In the genomic region with DNA sequence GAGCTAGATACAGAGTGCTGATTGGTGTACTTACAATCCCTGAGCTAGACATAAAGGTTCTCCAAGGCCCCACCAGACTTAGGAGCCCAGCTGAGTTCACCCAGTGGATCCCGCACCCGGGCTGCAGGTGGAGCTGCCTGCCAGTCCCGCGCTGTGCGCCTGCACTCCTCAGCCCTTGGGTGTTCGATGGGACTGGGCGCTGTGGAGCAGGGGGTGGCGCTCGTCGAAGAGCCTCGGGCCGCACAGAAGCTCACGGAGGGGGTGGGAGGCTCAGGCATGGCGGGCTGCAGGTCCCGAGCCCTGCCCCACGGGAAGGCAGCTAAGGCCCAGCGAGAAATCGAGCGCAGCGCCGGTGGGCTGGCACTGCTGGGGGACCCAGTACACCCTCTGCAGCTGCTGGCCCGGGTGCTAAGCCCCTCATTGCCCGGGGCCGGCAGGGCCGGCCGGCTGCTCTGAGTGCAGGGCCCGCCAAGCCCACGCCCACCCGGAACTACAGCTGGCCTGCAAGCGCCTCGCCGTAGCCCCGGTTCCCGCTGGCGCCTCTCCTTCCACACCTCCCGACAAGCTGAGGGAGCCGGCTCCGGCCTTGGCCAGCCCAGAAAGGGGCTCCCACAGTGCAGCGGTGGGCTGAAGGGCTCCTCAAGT, we compare ENCODE assay signal across 1 cellular context.
A peak's percentile ranks its signal among the peaks of the same experiment; 100 is the strongest.
TF ChIP-seq lines count a peak whose summit lies in the region.

No MANE protein-coding gene starts in this region.

TF ChIP-seq in HepG2, 621 proteins besides CTCF, POLR2A, EP300 and RAD21:
- TF ChIP-seq, protein P1, sequence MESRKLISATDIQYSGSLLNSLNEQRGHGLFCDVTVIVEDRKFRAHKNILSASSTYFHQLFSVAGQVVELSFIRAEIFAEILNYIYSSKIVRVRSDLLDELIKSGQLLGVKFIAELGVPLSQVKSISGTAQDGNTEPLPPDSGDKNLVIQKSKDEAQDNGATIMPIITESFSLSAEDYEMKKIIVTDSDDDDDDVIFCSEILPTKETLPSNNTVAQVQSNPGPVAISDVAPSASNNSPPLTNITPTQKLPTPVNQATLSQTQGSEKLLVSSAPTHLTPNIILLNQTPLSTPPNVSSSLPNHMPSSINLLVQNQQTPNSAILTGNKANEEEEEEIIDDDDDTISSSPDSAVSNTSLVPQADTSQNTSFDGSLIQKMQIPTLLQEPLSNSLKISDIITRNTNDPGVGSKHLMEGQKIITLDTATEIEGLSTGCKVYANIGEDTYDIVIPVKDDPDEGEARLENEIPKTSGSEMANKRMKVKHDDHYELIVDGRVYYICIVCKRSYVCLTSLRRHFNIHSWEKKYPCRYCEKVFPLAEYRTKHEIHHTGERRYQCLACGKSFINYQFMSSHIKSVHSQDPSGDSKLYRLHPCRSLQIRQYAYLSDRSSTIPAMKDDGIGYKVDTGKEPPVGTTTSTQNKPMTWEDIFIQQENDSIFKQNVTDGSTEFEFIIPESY (CRISPR knock-in tag; IDR thresholded peaks at IDR 0.05) = 0 out of 2 replicates have a peak, but pooled peaks have one; percentile 32
